In the genomic region with DNA sequence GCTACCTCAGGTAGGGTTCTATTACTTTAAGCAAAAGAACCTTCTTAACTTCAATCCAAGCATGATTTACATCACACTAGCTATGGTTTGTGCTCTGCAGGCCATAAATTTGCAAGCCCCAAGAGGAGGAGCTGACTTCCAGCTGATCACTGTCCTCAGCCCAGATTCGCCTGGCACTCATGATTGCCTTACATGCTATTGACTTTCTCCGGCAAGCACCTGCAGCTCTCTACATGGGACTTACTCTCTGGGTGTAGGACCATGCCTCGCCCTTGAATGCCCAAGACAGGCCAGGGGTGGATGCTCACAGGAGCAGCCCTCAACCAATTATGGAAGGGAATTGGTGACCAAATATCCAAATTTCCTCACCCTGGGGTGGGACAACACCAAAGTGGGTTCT, we compare ENCODE assay signal across 27 cellular contexts.
"Had no signal": no experiment of that assay in that cellular context is flagged by ENCODE, and none has a peak within 500 bp of the region (broad histone marks: within the 10 kb centered on the region; RNA-seq: fewer than 3 reads in every experiment).

No MANE protein-coding gene starts in this region.

- H3K79me2 ChIP-seq: parathyroid adenoma had no signal

- H3K9me3 Mint-ChIP-seq: nephron; stimulated activated effector memory CD8-positive, alpha-beta T cell treated with anti-CD3 and anti-CD28 coated beads, Interleukin-12 subunit alpha, Interleukin-12 subunit beta, amount 100 ng/mL, for 72 hours; stimulated activated naive CD8-positive, alpha-beta T cell treated with anti-CD3 and anti-CD28 coated beads, Interleukin-15, Interleukin-2, amounts not matched to agents 100 ng/mL and 50 ng/mL, for 24 hours had no signal

- H3K4me1 ChIP-seq: psoas muscle had no signal

- H3K9me3 ChIP-seq: ovary, psoas muscle, right lobe of liver, sigmoid colon, stomach, thoracic aorta, thyroid gland, tibial nerve, upper lobe of left lung, vagina had no signal

- H2AFZ ChIP-seq: neural progenitor cell, parathyroid adenoma had no signal

- H3K27me3 ChIP-seq: ovary, sigmoid colon, thyroid gland, vagina had no signal

- H3K27ac Mint-ChIP-seq: nephron; neural progenitor cell; progenitor cell of endocrine pancreas; stimulated activated effector memory CD8-positive, alpha-beta T cell treated with anti-CD3 and anti-CD28 coated beads, Interleukin-12 subunit alpha, Interleukin-12 subunit beta, amount 100 ng/mL, for 72 hours; stimulated activated naive B cell treated with anti-CD40 and anti-IgM and Interleukin-4, amounts not matched to agents 10 μg/mL and 1 μg/mL and 100 μg/mL, for 72 hours; stimulated activated naive CD8-positive, alpha-beta T cell treated with anti-CD3 and anti-CD28 coated beads, Interleukin-15, Interleukin-2, amounts not matched to agents 100 ng/mL and 50 ng/mL, for 24 hours had no signal

- H3K36me3 Mint-ChIP-seq: stimulated activated naive B cell treated with anti-CD40 and anti-IgM and Interleukin-4, amounts not matched to agents 10 μg/mL and 1 μg/mL and 100 μg/mL, for 72 hours had no signal

- ATAC-seq: psoas muscle; right cardiac atrium; right lobe of liver; stimulated activated effector memory CD8-positive, alpha-beta T cell treated with anti-CD3 and anti-CD28 coated beads, Interleukin-12 subunit alpha, Interleukin-12 subunit beta, amount 100 ng/mL, for 72 hours; stimulated activated naive B cell treated with anti-CD40 and anti-IgM and Interleukin-4, amounts not matched to agents 10 μg/mL and 1 μg/mL and 100 μg/mL, for 72 hours had no signal

- H3K36me3 ChIP-seq: neural progenitor cell, ovary, right lobe of liver, sigmoid colon, stomach, thoracic aorta, thyroid gland, tibial nerve, upper lobe of left lung, vagina had no signal

- H3K4me3 ChIP-seq: neural progenitor cell, ovary, psoas muscle, right lobe of liver, sigmoid colon, stomach, thoracic aorta, thyroid gland, tibial nerve, upper lobe of left lung, vagina had no signal

- H3K27ac ChIP-seq: neural progenitor cell, ovary, parathyroid adenoma, psoas muscle, right lobe of liver, sigmoid colon, stomach, thoracic aorta, tibial nerve, upper lobe of left lung, vagina had no signal

- DNase-seq: occipital lobe; ovary; posterior cingulate gyrus; psoas muscle; right cardiac atrium; right lobe of liver; sigmoid colon; small intestine; stimulated activated CD4-positive, alpha-beta T cell treated with anti-CD3 and anti-CD28 coated beads, Interleukin-15, amount 100 ng/mL, for 24 hours; stimulated activated CD4-positive, alpha-beta T cell treated with anti-CD3 and anti-CD28 coated beads, Interleukin-2, amount 100 ng/mL, for 24 hours; stimulated activated CD4-positive, alpha-beta T cell treated with anti-CD3 and anti-CD28 coated beads, Interleukin-2, amount 100 ng/mL, for 48 hours; stimulated activated CD4-positive, alpha-beta T cell treated with anti-CD3 and anti-CD28 coated beads, Interleukin-4, amount 100 ng/mL, for 24 hours; stimulated activated naive B cell treated with anti-CD40 and anti-IgM and Interleukin-4, amounts not matched to agents 10 μg/mL and 1 μg/mL and 100 μg/mL, for 72 hours; stimulated activated naive CD4-positive, alpha-beta T cell treated with Interleukin-2 at 50 U/mL for 16 hours; stomach; thyroid gland; trophoblast cell; upper lobe of left lung had no signal

- H3K9ac ChIP-seq: neural progenitor cell, parathyroid adenoma had no signal

- H3K4me3 Mint-ChIP-seq: stimulated activated effector memory CD8-positive, alpha-beta T cell treated with anti-CD3 and anti-CD28 coated beads, Interleukin-12 subunit alpha, Interleukin-12 subunit beta, amount 100 ng/mL, for 72 hours; stimulated activated naive B cell treated with anti-CD40 and anti-IgM and Interleukin-4, amounts not matched to agents 10 μg/mL and 1 μg/mL and 100 μg/mL, for 72 hours; stimulated activated naive CD8-positive, alpha-beta T cell treated with anti-CD3 and anti-CD28 coated beads, Interleukin-15, Interleukin-2, amounts not matched to agents 100 ng/mL and 50 ng/mL, for 24 hours had no signal

- H3K4me2 ChIP-seq: neural progenitor cell had no signal
